Comparison of ENCODE assay signal across 8 cellular contexts in the genomic region with DNA sequence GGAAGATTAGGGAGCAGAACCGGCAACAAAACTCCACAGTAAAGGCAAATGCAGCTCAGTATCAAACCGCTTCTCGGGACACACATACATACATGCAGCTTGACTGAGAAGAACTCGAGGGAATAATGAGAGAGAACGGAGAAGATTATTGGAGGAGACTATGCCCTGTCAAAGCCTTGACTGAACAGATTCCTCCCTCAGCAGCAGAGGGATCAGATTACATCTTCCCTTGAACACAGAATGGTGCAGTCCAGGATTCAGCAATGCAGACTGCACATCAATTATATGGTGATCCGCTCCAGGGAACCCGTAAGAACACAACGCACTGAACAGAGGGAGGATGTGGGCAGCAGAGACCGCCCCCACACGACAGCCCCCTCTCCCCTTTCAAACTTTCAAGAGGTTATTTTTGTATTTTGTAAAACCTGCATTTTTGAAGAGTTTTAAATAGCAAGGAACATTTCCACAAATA.
DNase-seq lines count a peak whose midpoint lies in the region; ATAC-seq and TF ChIP-seq lines count a peak whose summit lies in the region.

No MANE protein-coding gene starts in this region.

- peak; percentile 68 for ATAC-seq in HG02840 (IDR thresholded peaks at IDR 0.05; ENCODE audit: low FRiP score, unreplicated experiment)
- peak; percentile 72 for ATAC-seq in activated CD8-positive, alpha-beta T cell treated with anti-CD3 and anti-CD28 coated beads, Interleukin-2, amount 10 ng/mL, durations not matched to agents 7 days and 5 days

- no peaks in the 10 kb centered on the region for H3K36me3 Mint-ChIP-seq in activated CD8-positive, alpha-beta T cell treated with anti-CD3 and anti-CD28 coated beads, Interleukin-2, amount 10 ng/mL, durations not matched to agents 7 days and 5 days (ENCODE audit: low read depth)
- no peaks in the 10 kb centered on the region for H3K36me3 Mint-ChIP-seq in immature natural killer cell

- TF ChIP-seq POLR2A in ovary (IDR thresholded peaks at IDR 0.05) = peak; percentile 62

- peaks cover 15% of the 10 kb centered on the region for H3K4me1 Mint-ChIP-seq in activated CD8-positive, alpha-beta T cell treated with anti-CD3 and anti-CD28 coated beads, Interleukin-2, amount 10 ng/mL, durations not matched to agents 7 days and 5 days (ENCODE audit: low read depth)
- peaks cover 2 to 30% of the 10 kb centered on the region in 2 donors for H3K4me1 Mint-ChIP-seq in immature natural killer cell

- H3K27ac Mint-ChIP-seq in activated CD8-positive, alpha-beta T cell treated with anti-CD3 and anti-CD28 coated beads, Interleukin-2, amount 10 ng/mL, durations not matched to agents 7 days and 5 days = no peak overlapping the region
- H3K27ac Mint-ChIP-seq in immature natural killer cell = peak overlapping the region in 1 of 6 donors; percentile 67

- H3K9me3 ChIP-seq in ovary = no peaks in the 10 kb centered on the region

- no peak for TF ChIP-seq EP300 in ovary (IDR thresholded peaks at IDR 0.05)

- no peak overlapping the region for H3K4me3 Mint-ChIP-seq in activated CD8-positive, alpha-beta T cell treated with anti-CD3 and anti-CD28 coated beads, Interleukin-2, amount 10 ng/mL, durations not matched to agents 7 days and 5 days
- no peak overlapping the region for H3K4me3 Mint-ChIP-seq in immature natural killer cell

- no peaks in the 10 kb centered on the region for H3K27me3 ChIP-seq in ovary

- CTCF ChIA-PET in activated CD8-positive, alpha-beta T cell treated with anti-CD3 and anti-CD28 coated beads, Interleukin-2, amount 10 ng/mL, durations not matched to agents 7 days and 5 days (lab: Charles Lee) = no interaction called here

- no peak for TF ChIP-seq CTCF in ovary (IDR thresholded peaks at IDR 0.05)

- DNase-seq in SIG-M5 treated with dmso at 0.1 percent for 504 hours (lab: John Stamatoyannopoulos, UW; ENCODE audit: unreplicated experiment) = peak; percentile 22
- no peak for DNase-seq in SIG-M5 (lab: John Stamatoyannopoulos, UW)
- DNase-seq in NCI-H2029 treated with DMSO at 0.1 percent for 48 hours (lab: John Stamatoyannopoulos, UW) = peak; percentile 89
- peak; percentile 41 for DNase-seq in activated CD8-positive, alpha-beta T cell treated with anti-CD3 and anti-CD28 coated beads, Interleukin-2, amount 10 ng/mL, durations not matched to agents 7 days and 5 days
- DNase-seq in glomerular endothelial cell (ENCODE audit: extremely low read depth, low read depth, low spot score) = peak; percentile 52
- DNase-seq in ovary = peak; percentile 60 to 78 (median 61)
- DNase-seq in immature natural killer cell = no peak

- intact Hi-C loops in ovary (cut with DNase I) = no loop called here

- 2 to 7% (median 6%) methylated on average over 10 of the region's 10 CpGs for WGBS in ovary, 3 donors

- H3K9me3 Mint-ChIP-seq in activated CD8-positive, alpha-beta T cell treated with anti-CD3 and anti-CD28 coated beads, Interleukin-2, amount 10 ng/mL, durations not matched to agents 7 days and 5 days (ENCODE audit: insufficient read depth) = no peaks in the 10 kb centered on the region
- H3K9me3 Mint-ChIP-seq in immature natural killer cell = no peaks in the 10 kb centered on the region

- no peaks in the 10 kb centered on the region for H3K36me3 ChIP-seq in ovary

- H3K4me3 ChIP-seq in ovary = peak overlapping the region; percentile 42

- H3K27me3 Mint-ChIP-seq in activated CD8-positive, alpha-beta T cell treated with anti-CD3 and anti-CD28 coated beads, Interleukin-2, amount 10 ng/mL, durations not matched to agents 7 days and 5 days (ENCODE audit: low read depth) = no peaks in the 10 kb centered on the region
- H3K27me3 Mint-ChIP-seq in immature natural killer cell (ENCODE audit: low read depth in 3 of 3) = no peaks in the 10 kb centered on the region

- POLR2A ChIA-PET in activated CD8-positive, alpha-beta T cell treated with anti-CD3 and anti-CD28 coated beads, Interleukin-2, amount 10 ng/mL, durations not matched to agents 7 days and 5 days (lab: Charles Lee) = no interaction called here

- H3K4me1 ChIP-seq in ovary (ENCODE audit: insufficient read depth) = no peaks in the 10 kb centered on the region

- H3K27ac ChIP-seq in ovary = peak overlapping the region in 1 of 2 donors; percentile 56

Comparison
In these comparisons a context has a peak if more than half of its experiments do, and no peak if none do; other contexts are left out.
1. DNase-seq: peak in SIG-M5 treated with dmso at 0.1 percent for 504 hours (single experiment), NCI-H2029 treated with DMSO at 0.1 percent for 48 hours (single experiment), activated CD8-positive, alpha-beta T cell treated with anti-CD3 and anti-CD28 coated beads, Interleukin-2, amount 10 ng/mL, durations not matched to agents 7 days and 5 days (single experiment), glomerular endothelial cell (single experiment) and ovary (5 of 5); none in SIG-M5 (single experiment) and immature natural killer cell (0 of 3).